Comparison of ENCODE assay signal across 1 cellular context in the genomic region with DNA sequence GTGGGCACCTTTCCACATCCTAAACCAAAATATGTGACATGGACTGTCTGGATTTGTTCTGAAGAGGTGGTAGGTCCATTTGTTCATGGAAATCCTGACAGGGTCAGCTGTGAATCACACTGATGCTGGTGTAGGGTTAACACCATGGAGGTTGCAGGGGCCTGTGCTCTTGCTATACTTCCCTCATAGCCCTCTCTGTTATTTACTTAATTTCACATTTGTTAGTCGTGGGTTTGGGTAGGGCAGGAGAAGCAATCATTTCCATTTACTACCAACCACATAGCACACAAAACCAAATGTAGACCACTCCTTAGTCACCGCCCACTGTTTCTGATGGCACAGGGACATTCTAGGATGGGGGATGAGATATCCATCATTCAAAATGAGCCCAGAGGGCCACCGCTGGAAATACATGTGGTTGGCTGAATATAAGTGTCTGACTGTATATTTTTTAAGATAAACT.
TF ChIP-seq lines count a peak whose summit lies in the region.

No MANE protein-coding gene starts in this region.

TF ChIP-seq in H1, 55 proteins besides CTCF, POLR2A, EP300 and RAD21:
- no peak for TF ChIP-seq SUZ12 (IDR thresholded peaks at IDR 0.05; ENCODE audit: low read length)
- TF ChIP-seq NRF1 (IDR thresholded peaks at IDR 0.05; ENCODE audit: low read depth, low read length), result no peak
- TF ChIP-seq TAF1 (IDR thresholded peaks at IDR 0.05; ENCODE audit: low read depth, low read length), result no peak
